ENCODE assay signal across 1 cellular context in genomic region chr17:37713624-37714023, GRCh38.
TF ChIP-seq lines count a peak whose summit lies in the region.

No MANE protein-coding gene starts in this region.

TF ChIP-seq in HepG2, 621 proteins besides CTCF, POLR2A, EP300 and RAD21 (continued from another document):
- no peak for TF ChIP-seq ZNF503 (CRISPR knock-in tag; IDR thresholded peaks at IDR 0.05)
- TF ChIP-seq SMC3 (IDR thresholded peaks at IDR 0.05; ENCODE audit: low read length) = no peak
- TF ChIP-seq ZBTB34 (CRISPR knock-in tag; IDR thresholded peaks at IDR 0.05) = 0 out of 2 replicates have a peak, but pooled peaks have one; percentile 32
- TF ChIP-seq BRCA1 (CRISPR knock-in tag; IDR thresholded peaks at IDR 0.05) = 0 out of 2 replicates have a peak, but pooled peaks have one; percentile 9
- TF ChIP-seq ZNF263 (CRISPR knock-in tag; IDR thresholded peaks at IDR 0.05) = 0 out of 2 replicates have a peak, but pooled peaks have one; percentile 30
- no peak for TF ChIP-seq REST (IDR thresholded peaks at IDR 0.05; ENCODE audit: borderline replicate concordance in 1 of 2, low read depth in 1 of 2, low read length in 2 of 2)
- peak; percentile 56 for TF ChIP-seq ZNF687 (CRISPR knock-in tag; IDR thresholded peaks at IDR 0.05)
